Comparison of ENCODE assay signal across 8 cellular contexts in genomic region chr11:57426754-57427691, GRCh38. TPM values are rescaled to one million over a fixed set of nuclear protein-coding genes. Genes with fewer than 3 reads are reported as not detected.
DNase-seq lines count a peak whose midpoint lies in the region; ATAC-seq and TF ChIP-seq lines count a peak whose summit lies in the region.

SLC43A3 (minus strand) TSS chr11:57427121; CDS start chr11:57426172, 949 bp downstream.

- DNase-seq in AG09309 (ENCODE audit: low read depth) (peak; percentile 75), RPMI7951 (ENCODE audit: low read depth) (peak; percentile 94), foreskin fibroblast (peak; percentile 84 to 91), neuronal stem cell (ENCODE audit: low spot score) (peak; percentile 17), stromal cell of bone marrow (ENCODE audit: low read depth) (peak; percentile 99)
- DNase-seq in activated effector memory CD4-positive, alpha-beta T cell treated with Interleukin-2 at 50 U/mL for 16 hours, result peak; percentile 43

- no peak within 1 kb of the TSS for H3K27ac ChIP-seq in neuronal stem cell (replicated peaks; ENCODE audit: low read length)

- no peak within 1 kb of the TSS for H3K4ac ChIP-seq in neuronal stem cell (ENCODE audit: low read length)

- H2BK120ac ChIP-seq in neuronal stem cell (ENCODE audit: low read depth, low read length), result no peak within 1 kb of the TSS

- H2BK15ac ChIP-seq in neuronal stem cell (ENCODE audit: low read length), result no peak within 1 kb of the TSS

- peak within 1 kb of the TSS; percentile 85 for H3K4me2 ChIP-seq in neuronal stem cell (ENCODE audit: insufficient read depth, low read length, poor library complexity, severe bottlenecking)

- H3K9me3 ChIP-seq in neuronal stem cell (replicated peaks in 1 of 2; ENCODE audit: control insufficient read depth in 2 of 2, insufficient read depth in 1 of 2, low read depth in 1 of 2, low read length in 2 of 2), result no peaks in the 10 kb centered on the region

- peak; percentile 93 for TF ChIP-seq POLR2A in GM18951 (IDR thresholded peaks at IDR 0.05; ENCODE audit: extremely low read depth, insufficient read depth, insufficient read length)

- H3K9ac ChIP-seq in neuronal stem cell (ENCODE audit: low read depth, low read length, poor library complexity), result peak within 1 kb of the TSS; percentile 47

- H3K27me3 ChIP-seq in neuronal stem cell (ENCODE audit: control insufficient read depth in 3 of 3, insufficient read depth in 3 of 3, low read depth in 1 of 3, low read length in 3 of 3), result peaks cover 0 to 4% (median 0%) of the 10 kb centered on the region in 3 experiments

- TF ChIP-seq CTCF in AG09309 (IDR thresholded peaks at IDR 0.05; ENCODE audit: control insufficient read depth, insufficient read depth, low read depth, low read length, missing control alignments), result no peak
- no peak for TF ChIP-seq CTCF in foreskin fibroblast (IDR thresholded peaks at IDR 0.05; ENCODE audit: low read depth, low read length)

- peak within 1 kb of the TSS; percentile 64 for H2AK5ac ChIP-seq in neuronal stem cell (ENCODE audit: low read depth, low read length)

- no peaks in the 10 kb centered on the region for H3K79me1 ChIP-seq in neuronal stem cell (ENCODE audit: low read depth, low read length)

- H4K91ac ChIP-seq in neuronal stem cell (ENCODE audit: low read depth, low read length, poor library complexity), result no peak within 1 kb of the TSS

- ATAC-seq in HG03196 (IDR thresholded peaks at IDR 0.05; ENCODE audit: unreplicated experiment), result peak; percentile 53

- no peak within 1 kb of the TSS for H2BK5ac ChIP-seq in neuronal stem cell (ENCODE audit: low read length)

- no CpG with 5 or more reads among the region's 45 CpGs for WGBS in neuronal stem cell (ENCODE audit: extremely low coverage in 2 of 2, insufficient read length in 2 of 2, insufficient replicate concordance in 1 of 2), 2 donors

- H4K8ac ChIP-seq in neuronal stem cell (ENCODE audit: low read depth, low read length), result peak within 1 kb of the TSS; percentile 88

- H2AFZ ChIP-seq in neuronal stem cell (ENCODE audit: low read length), result peak within 1 kb of the TSS; percentile 98

- H3K4me1 ChIP-seq in neuronal stem cell (ENCODE audit: control insufficient read depth in 2 of 2, insufficient read depth in 1 of 2, low read depth in 1 of 2, low read length in 2 of 2), result peaks cover 9 to 10% of the 10 kb centered on the region in 2 donors

- H2BK12ac ChIP-seq in neuronal stem cell (ENCODE audit: low read length), result no peak within 1 kb of the TSS

- H3K36me3 ChIP-seq in neuronal stem cell (replicated peaks in 1 of 2; ENCODE audit: control insufficient read depth in 2 of 2, insufficient read depth in 2 of 2, low read length in 2 of 2), result peaks cover 2 to 27% of the 10 kb centered on the region in 2 donors

- in situ Hi-C loops in GM18951 (cut with MboI; ENCODE audit: low sequenced_read_pairs, unreplicated experiment), result no loop called here

- H3K23ac ChIP-seq in neuronal stem cell (ENCODE audit: low read depth, low read length, poor library complexity), result no peak within 1 kb of the TSS

- peak within 1 kb of the TSS; percentile 32 for H3K4me3 ChIP-seq in AG09309 (ENCODE audit: control insufficient read depth, low read depth, low read length)
- H3K4me3 ChIP-seq in foreskin fibroblast (ENCODE audit: low read depth in 1 of 2, low read length in 2 of 2), result peak within 1 kb of the TSS; percentile 38 to 49
- peak within 1 kb of the TSS; percentile 55 to 78 for H3K4me3 ChIP-seq in neuronal stem cell (ENCODE audit: low read length in 2 of 2)

- H3K18ac ChIP-seq in neuronal stem cell (ENCODE audit: low read length), result peak within 1 kb of the TSS; percentile 93

- H3K14ac ChIP-seq in neuronal stem cell (ENCODE audit: low read length), result peak within 1 kb of the TSS; percentile 17

RNA-seq across cellular contexts. Expression of gene SLC43A3, which starts in this region (rescaled TPM):
- 58.4 and 64.5 TPM in 2 replicates for total RNA-seq in RPMI7951 (2014; rRNA removed; shearing (Covaris generic))
- 9.6 TPM for polyA plus RNA-seq in neuronal stem cell (2013, experiment 1 of 2)
- polyA plus RNA-seq in neuronal stem cell (2013, experiment 2 of 2), result 9.1 TPM

Comparison
In these comparisons a context has a peak if more than half of its experiments do, and no peak if none do; other contexts are left out.
1. DNase-seq: peak in every context shown above with its lines; median percentile 99 in stromal cell of bone marrow; 94 in RPMI7951; 88 in foreskin fibroblast; 75 in AG09309; 43 in activated effector memory CD4-positive, alpha-beta T cell treated with Interleukin-2 at 50 U/mL for 16 hours; 17 in neuronal stem cell.